17 cellular contexts compared by ENCODE assay signal in genomic region chr2:100812141-100812540, GRCh38.
"Had no signal": no experiment of that assay in that cellular context is flagged by ENCODE, and none has a peak within 500 bp of the region (broad histone marks: within the 10 kb centered on the region; RNA-seq: fewer than 3 reads in every experiment).

No MANE protein-coding gene starts in this region.

- H3K4me3 Mint-ChIP-seq: activated T-helper 17 cell treated with anti-CD3 and anti-CD28 coated beads, Interleukin-2, amount 50 U/mL, for 72 hours; nephron progenitor cell; stimulated activated naive B cell treated with anti-CD40 and anti-IgM and Interleukin-4, amounts not matched to agents 10 μg/mL and 1 μg/mL and 100 μg/mL, for 72 hours had no signal

- H3K27ac ChIP-seq: coronary artery, prostate gland, spleen, testis had no signal

- ATAC-seq: activated CD4-positive, CD25-positive, alpha-beta regulatory T cell treated with anti-CD3 and anti-CD28 coated beads, Interleukin-2, amount 50 U/mL, for 24 hours; activated T-helper 17 cell treated with anti-CD3 and anti-CD28 coated beads, Interleukin-2, amount 50 U/mL, for 72 hours; heart right ventricle; left ventricle myocardium superior; sciatic nerve; SK-N-SH treated with all-trans-retinoic acid at 6 μM for 48 hours; stimulated activated naive B cell treated with anti-CD40 and anti-IgM and Interleukin-4, amounts not matched to agents 10 μg/mL and 1 μg/mL and 100 μg/mL, for 72 hours had no signal

- DNase-seq: central memory CD4-positive, alpha-beta T cell; effector CD8-positive, alpha-beta T cell; heart right ventricle; left ventricle myocardium superior; mesenchymal stem cell; nephron progenitor cell; SHP77; spleen; stimulated activated CD4-positive, alpha-beta T cell treated with anti-CD3 and anti-CD28 coated beads, Interleukin-2, amount 100 ng/mL, for 24 hours; stimulated activated naive B cell treated with anti-CD40 and anti-IgM and Interleukin-4, amounts not matched to agents 10 μg/mL and 1 μg/mL and 100 μg/mL, for 72 hours; testis had no signal

- H3K4me3 ChIP-seq: coronary artery, heart right ventricle, prostate gland, spleen, testis had no signal

- H3K4me1 Mint-ChIP-seq: activated T-helper 17 cell treated with anti-CD3 and anti-CD28 coated beads, Interleukin-2, amount 50 U/mL, for 72 hours; stimulated activated naive B cell treated with anti-CD40 and anti-IgM and Interleukin-4, amounts not matched to agents 10 μg/mL and 1 μg/mL and 100 μg/mL, for 72 hours had no signal

- H3K36me3 ChIP-seq: heart right ventricle, prostate gland, spleen had no signal

- H3K9me3 Mint-ChIP-seq: activated T-helper 17 cell treated with anti-CD3 and anti-CD28 coated beads, Interleukin-2, amount 50 U/mL, for 72 hours had no signal

- H3K27ac Mint-ChIP-seq: activated T-helper 17 cell treated with anti-CD3 and anti-CD28 coated beads, Interleukin-2, amount 50 U/mL, for 72 hours; nephron progenitor cell; stimulated activated naive B cell treated with anti-CD40 and anti-IgM and Interleukin-4, amounts not matched to agents 10 μg/mL and 1 μg/mL and 100 μg/mL, for 72 hours had no signal

- H3K9me3 ChIP-seq: heart right ventricle, prostate gland, spleen, testis had no signal

- H3K4me1 ChIP-seq: prostate gland had no signal

- H3K27me3 ChIP-seq: testis had no signal

- H3K36me3 Mint-ChIP-seq: stimulated activated naive B cell treated with anti-CD40 and anti-IgM and Interleukin-4, amounts not matched to agents 10 μg/mL and 1 μg/mL and 100 μg/mL, for 72 hours had no signal
